ENCODE assay signal across 1 cellular context in genomic region chr21:36470294-36470693, GRCh38.
TF ChIP-seq lines count a peak whose summit lies in the region.

No MANE protein-coding gene starts in this region.

TF ChIP-seq in WTC11, 78 proteins besides CTCF, POLR2A, EP300 and RAD21:
- TF ChIP-seq CDX4 (CRISPR knock-in tag; IDR thresholded peaks at IDR 0.05; ENCODE audit: borderline replicate concordance) (no peak), MLX (CRISPR knock-in tag; IDR thresholded peaks at IDR 0.05) (no peak), ZNF423 (CRISPR knock-in tag; IDR thresholded peaks at IDR 0.05) (peak; percentile 97), HMGXB4 (CRISPR knock-in tag; IDR thresholded peaks at IDR 0.05) (no peak)
TF ChIP-seq in WTC11: peak in this region for 1.
